ENCODE assay signal across 16 cellular contexts in the genomic region with DNA sequence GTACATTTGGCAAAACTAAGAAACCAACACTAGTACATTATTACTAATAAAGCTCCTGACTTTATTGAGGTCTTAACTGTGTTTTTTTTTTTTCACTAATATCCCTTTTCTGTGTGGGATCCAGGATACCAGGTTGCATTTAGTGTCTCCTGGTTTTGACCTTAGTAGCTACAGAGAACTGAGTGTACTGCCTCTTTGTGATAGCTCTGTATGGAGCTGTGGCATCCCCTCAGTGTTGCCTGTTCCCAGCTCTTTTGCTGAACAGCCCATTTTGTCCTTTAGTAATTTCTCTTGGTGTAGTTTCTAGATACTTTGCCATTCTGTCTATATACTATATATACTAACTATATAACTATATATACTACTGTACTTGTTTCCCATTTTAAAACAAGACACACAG. TPM values are rescaled to one million over a fixed set of nuclear protein-coding genes. Genes with fewer than 3 reads are reported as not detected.
DNase-seq lines count a peak whose midpoint lies in the region; ATAC-seq and TF ChIP-seq lines count a peak whose summit lies in the region.
"Had no signal": no experiment of that assay in that cellular context is flagged by ENCODE, and none has a peak within 500 bp of the region (broad histone marks: within the 10 kb centered on the region; RNA-seq: fewer than 3 reads in every experiment).

No MANE protein-coding gene starts in this region.

- no peak overlapping the region for H3K4me3 Mint-ChIP-seq in activated naive CD4-positive, alpha-beta T cell treated with anti-CD3 and anti-CD28 coated beads for 36 hours
- peak overlapping the region in 2 of 8 donors; percentile 20 to 23 for H3K4me3 Mint-ChIP-seq in CD4-positive, alpha-beta memory T cell
- H3K4me3 Mint-ChIP-seq: CD14-positive monocyte had no signal

- H3K27ac ChIP-seq in 22Rv1 = peak overlapping the region; percentile 19; the same call in 1 of the 2 replicates
- H3K27ac ChIP-seq in CD4-positive, alpha-beta memory T cell (ENCODE audit: low read depth, low read length) = no peak overlapping the region
- H3K27ac ChIP-seq in epithelial cell of prostate = peak overlapping the region; percentile 44

- no peaks in the 10 kb centered on the region for H3K9me3 ChIP-seq in CD4-positive, alpha-beta memory T cell (ENCODE audit: control insufficient read depth in 1 of 2, low read length in 2 of 2)

- TF ChIP-seq CTCF in 22Rv1 (IDR thresholded peaks at IDR 0.05) = no peak

- POLR2A ChIA-PET in CD4-positive, alpha-beta memory T cell (lab: Charles Lee; ENCODE audit: partially characterized antibody) = interaction anchor here (0.5 to 1.5 kb wide), 2 partner anchors 11 to 33 kb away, joined by 3 read pairs; no protein-coding TSS in a partner anchor

- H3K36me3 Mint-ChIP-seq in activated naive CD4-positive, alpha-beta T cell treated with anti-CD3 and anti-CD28 coated beads for 36 hours (ENCODE audit: low read depth) = peaks cover 24% of the 10 kb centered on the region
- peaks cover 11 to 13% of the 10 kb centered on the region in 2 donors for H3K36me3 Mint-ChIP-seq in CD4-positive, alpha-beta memory T cell

- peak overlapping the region; percentile 88 for H3K27ac Mint-ChIP-seq in activated naive CD4-positive, alpha-beta T cell treated with anti-CD3 and anti-CD28 coated beads for 36 hours
- peak overlapping the region in 4 of 7 donors; percentile 18 to 66 (median 37) for H3K27ac Mint-ChIP-seq in CD4-positive, alpha-beta memory T cell

- H3K36me3 ChIP-seq in CD4-positive, alpha-beta memory T cell (ENCODE audit: insufficient read depth, low read length) = peaks cover 4% of the 10 kb centered on the region

- DNase-seq in activated naive CD4-positive, alpha-beta T cell treated with anti-CD3 and anti-CD28 coated beads for 36 hours = no peak
- no peak for DNase-seq in activated naive CD4-positive, alpha-beta T cell (lab: John Stamatoyannopoulos, UW)
- no peak for DNase-seq in CD4-positive, alpha-beta memory T cell
- DNase-seq in epithelial cell of prostate (ENCODE audit: low read depth, low spot score) = no peak
- no peak for DNase-seq in activated CD8-positive, alpha-beta memory T cell treated with anti-CD3 and anti-CD28 coated beads, Interleukin-2, amount 50 U/mL, for 4 hours
- DNase-seq: H7, Kasumi-1, MM.1S, NCI-H1105, NCI-H1694, NCI-H2107, NCI-H226, NCI-H524 treated with DMSO at 0.1 percent for 48 hours had no signal

- no peak overlapping the region for H3K4me3 ChIP-seq in CD4-positive, alpha-beta memory T cell (ENCODE audit: low read length in 2 of 2)

- H3K4me1 Mint-ChIP-seq in activated naive CD4-positive, alpha-beta T cell treated with anti-CD3 and anti-CD28 coated beads for 36 hours (ENCODE audit: low read depth) = peaks cover 68% of the 10 kb centered on the region
- H3K4me1 Mint-ChIP-seq in CD4-positive, alpha-beta memory T cell = peaks cover 34 to 64% (median 48%) of the 10 kb centered on the region in 4 donors

- no peaks in the 10 kb centered on the region for H3K27me3 ChIP-seq in CD4-positive, alpha-beta memory T cell (ENCODE audit: insufficient read depth, low read length)

- intact Hi-C loops in activated naive CD4-positive, alpha-beta T cell treated with anti-CD3 and anti-CD28 coated beads for 36 hours (cut with micrococcal nuclease) = loop anchor here (5.0 kb wide), 1 partner anchor 185 kb away; no protein-coding TSS in a partner anchor
- intact Hi-C loops in CD4-positive, alpha-beta memory T cell (cut with micrococcal nuclease) = no loop called here

- H3K27me3 Mint-ChIP-seq in activated naive CD4-positive, alpha-beta T cell treated with anti-CD3 and anti-CD28 coated beads for 36 hours (ENCODE audit: low read depth) = no peaks in the 10 kb centered on the region
- H3K27me3 Mint-ChIP-seq in CD4-positive, alpha-beta memory T cell = no peaks in the 10 kb centered on the region

- CTCF ChIA-PET in activated naive CD4-positive, alpha-beta T cell treated with anti-CD3 and anti-CD28 coated beads for 36 hours (lab: Charles Lee) = interaction anchor here (0.6 to 6.0 kb wide), 5 partner anchors 11 to 108 kb away, joined by 3 to 42 read pairs (median 6); no protein-coding TSS in a partner anchor
- CTCF ChIA-PET in CD4-positive, alpha-beta memory T cell (lab: Charles Lee; ENCODE audit: partially characterized antibody) = interaction anchor here (0.6 to 4.0 kb wide), 4 partner anchors 8 to 76 kb away, joined by 3 to 17 read pairs (median 10); no protein-coding TSS in a partner anchor

- peaks cover 39% of the 10 kb centered on the region for H3K4me1 ChIP-seq in CD4-positive, alpha-beta memory T cell (ENCODE audit: insufficient read depth, low read length)

- H3K9me3 Mint-ChIP-seq in activated naive CD4-positive, alpha-beta T cell treated with anti-CD3 and anti-CD28 coated beads for 36 hours = peaks cover 7% of the 10 kb centered on the region
- H3K9me3 Mint-ChIP-seq in CD4-positive, alpha-beta memory T cell = no peaks in the 10 kb centered on the region
- H3K9me3 Mint-ChIP-seq: CD14-positive monocyte had no signal

- no peak for ATAC-seq in HG03159 (IDR thresholded peaks at IDR 0.05; ENCODE audit: unreplicated experiment)

RNA-seq across cellular contexts. Expression of gene KCMF1, which starts 31.6 kb away (rescaled TPM):
- total RNA-seq in activated naive CD4-positive, alpha-beta T cell treated with anti-CD3 and anti-CD28 coated beads for 36 hours = 100 to 1,000 TPM; 105 to 109 TPM
- total RNA-seq in CD4-positive, alpha-beta memory T cell = 10 to 100 TPM; 59.8 to 62.7 TPM
- polyA plus RNA-seq in CD4-positive, alpha-beta memory T cell = 10 to 100 TPM; 25.8 to 34.6 TPM
